ENCODE assay signal across 19 cellular contexts in genomic region chr7:129512192-129512591, GRCh38. TPM values are rescaled to one million over a fixed set of nuclear protein-coding genes. Genes with fewer than 3 reads are reported as not detected.
A peak's percentile ranks its signal among the peaks of the same experiment; 100 is the strongest.
DNase-seq lines count a peak whose midpoint lies in the region; ATAC-seq, FAIRE-seq and TF ChIP-seq lines count a peak whose summit lies in the region.
"Had no signal": no experiment of that assay in that cellular context is flagged by ENCODE, and none has a peak within 500 bp of the region (broad histone marks: within the 10 kb centered on the region; RNA-seq: fewer than 3 reads in every experiment).

No MANE protein-coding gene starts in this region.

- H4K20me1 ChIP-seq in astrocyte (ENCODE audit: insufficient read depth, low read length), result no peaks in the 10 kb centered on the region
- no peaks in the 10 kb centered on the region for H4K20me1 ChIP-seq in osteoblast (ENCODE audit: insufficient read depth, low read length)
- H4K20me1 ChIP-seq: BLaER1 treated with 17β-estradiol and CSF1 and Interleukin-3, amounts not matched to agents 10 nM and 100 nM had no signal

- no peak overlapping the region for H3K4me3 Mint-ChIP-seq in astrocyte (ENCODE audit: unreplicated experiment)
- H3K4me3 Mint-ChIP-seq: B cell; CD8-positive, alpha-beta T cell; H9 had no signal

- H2AFZ ChIP-seq in astrocyte (ENCODE audit: low read depth, low read length), result no peak overlapping the region
- H2AFZ ChIP-seq in osteoblast (ENCODE audit: low read length), result peak overlapping the region; percentile 27

- no peaks in the 10 kb centered on the region for H3K36me3 ChIP-seq in astrocyte (ENCODE audit: insufficient read depth, low read length)
- no peaks in the 10 kb centered on the region for H3K36me3 ChIP-seq in lower lobe of right lung
- H3K36me3 ChIP-seq in osteoblast (ENCODE audit: insufficient read depth, low read length), result no peaks in the 10 kb centered on the region
- H3K36me3 ChIP-seq: BLaER1 treated with 17β-estradiol and CSF1 and Interleukin-3, amounts not matched to agents 10 nM and 100 nM had no signal

- H3K4me1 ChIP-seq in astrocyte (ENCODE audit: insufficient read depth, low read length) (no peaks in the 10 kb centered on the region), lower lobe of right lung (no peaks in the 10 kb centered on the region), osteoblast (ENCODE audit: insufficient read depth, low read length) (peaks cover 5% of the 10 kb centered on the region)
- H3K4me1 ChIP-seq: A549; BLaER1 treated with 17β-estradiol and CSF1 and Interleukin-3, amounts not matched to agents 10 nM and 100 nM; Caco-2 had no signal

- no peaks in the 10 kb centered on the region for H3K9me3 Mint-ChIP-seq in astrocyte (ENCODE audit: unreplicated experiment)
- H3K9me3 Mint-ChIP-seq: CD8-positive, alpha-beta T cell; H9 had no signal

- no peaks in the 10 kb centered on the region for H3K27me3 ChIP-seq in astrocyte (ENCODE audit: insufficient read depth, low read length)
- H3K27me3 ChIP-seq in lower lobe of right lung (ENCODE audit: low read depth), result no peaks in the 10 kb centered on the region
- H3K27me3 ChIP-seq in osteoblast (ENCODE audit: insufficient read depth, low read length), result peaks cover 11% of the 10 kb centered on the region
- H3K27me3 ChIP-seq: BLaER1 treated with 17β-estradiol and CSF1 and Interleukin-3, amounts not matched to agents 10 nM and 100 nM had no signal

- intact Hi-C loops in cardiac septum (cut with DNase I) (no loop called here), left ventricle myocardium superior (cut with micrococcal nuclease) (no loop called here), lower lobe of right lung (cut with DNase I) (no loop called here)

- peak; percentile 41 for FAIRE-seq in astrocyte (lab: Jason Lieb, UNC)
- FAIRE-seq: A549, D721Med, GM12892 had no signal

- H3K79me2 ChIP-seq in astrocyte (ENCODE audit: insufficient read depth, low read length) (no peaks in the 10 kb centered on the region), osteoblast (ENCODE audit: insufficient read depth, low read length) (no peaks in the 10 kb centered on the region)

- no peaks in the 10 kb centered on the region for H3K36me3 Mint-ChIP-seq in astrocyte (ENCODE audit: low read depth, unreplicated experiment)
- H3K36me3 Mint-ChIP-seq: CD8-positive, alpha-beta T cell had no signal

- ATAC-seq in left ventricle myocardium superior (no peak), lower lobe of right lung (no peak)
- ATAC-seq: A549; CD8-positive, alpha-beta T cell had no signal

- no peak overlapping the region for H3K9ac ChIP-seq in astrocyte (ENCODE audit: low read length)
- H3K9ac ChIP-seq: BLaER1 treated with 17β-estradiol and CSF1 and Interleukin-3, amounts not matched to agents 10 nM and 100 nM had no signal

- H3K27ac Mint-ChIP-seq in astrocyte (ENCODE audit: unreplicated experiment), result no peak overlapping the region
- H3K27ac Mint-ChIP-seq: B cell; CD8-positive, alpha-beta T cell; H9 had no signal

- no peak overlapping the region for H3K4me2 ChIP-seq in astrocyte (ENCODE audit: low read length)
- no peak overlapping the region for H3K4me2 ChIP-seq in osteoblast (ENCODE audit: insufficient read depth, low read length)
- H3K4me2 ChIP-seq: A549; BLaER1 treated with 17β-estradiol and CSF1 and Interleukin-3, amounts not matched to agents 10 nM and 100 nM had no signal

- DNase-seq in cardiac septum (ENCODE audit: low spot score) (peak; percentile 36), left ventricle myocardium superior (no peak), astrocyte (ENCODE audit: low read depth) (no peak), lower lobe of right lung (peak; percentile 34), osteoblast (ENCODE audit: insufficient read length, low spot score, missing footprints) (peak; percentile 41), COLO668 (lab: John Stamatoyannopoulos, UW; ENCODE audit: unreplicated experiment) (no peak), NCI-H446 treated with DMSO at 0.1 percent for 48 hours (lab: John Stamatoyannopoulos, UW) (no peak)
- no peak for DNase-seq in stimulated activated naive CD4-positive, alpha-beta T cell treated with Interleukin-2 at 50 U/mL for 16 hours (lab: John Stamatoyannopoulos, UW)
- DNase-seq: Caco-2; CD8-positive, alpha-beta T cell; GDM1; GOT3; H9 had no signal

- H3K9me3 ChIP-seq in astrocyte (ENCODE audit: insufficient read depth, low read depth, low read length), result no peaks in the 10 kb centered on the region
- H3K9me3 ChIP-seq in lower lobe of right lung, result no peaks in the 10 kb centered on the region
- H3K9me3 ChIP-seq in osteoblast (ENCODE audit: low read depth, low read length), result no peaks in the 10 kb centered on the region
- H3K9me3 ChIP-seq: A549; BLaER1 treated with 17β-estradiol and CSF1 and Interleukin-3, amounts not matched to agents 10 nM and 100 nM; Caco-2 had no signal

- no peak overlapping the region for H3K27ac ChIP-seq in astrocyte (ENCODE audit: low read depth, low read length)
- no peak overlapping the region for H3K27ac ChIP-seq in lower lobe of right lung
- H3K27ac ChIP-seq in osteoblast (ENCODE audit: low read depth, low read length), result no peak overlapping the region
- H3K27ac ChIP-seq: 22Rv1; A549; BLaER1 treated with 17β-estradiol and CSF1 and Interleukin-3, amounts not matched to agents 10 nM and 100 nM had no signal

- peaks cover 32% of the 10 kb centered on the region for H3K27me3 Mint-ChIP-seq in astrocyte (ENCODE audit: low read depth, unreplicated experiment)
- H3K27me3 Mint-ChIP-seq: B cell had no signal

- no peak overlapping the region for H3K4me3 ChIP-seq in astrocyte (ENCODE audit: insufficient read depth, low read depth, low read length)
- H3K4me3 ChIP-seq in lower lobe of right lung, result no peak overlapping the region
- no peak overlapping the region for H3K4me3 ChIP-seq in osteoblast (ENCODE audit: insufficient read depth, low read length)
- H3K4me3 ChIP-seq: A549; BLaER1 treated with 17β-estradiol and CSF1 and Interleukin-3, amounts not matched to agents 10 nM and 100 nM had no signal

- H3K4me1 Mint-ChIP-seq in astrocyte (ENCODE audit: low read depth, unreplicated experiment), result no peaks in the 10 kb centered on the region
- H3K4me1 Mint-ChIP-seq: B cell had no signal

- TF ChIP-seq CTCF in astrocyte (IDR thresholded peaks at IDR 0.05; ENCODE audit: insufficient read depth, low read depth, low read length) (no peak), lower lobe of right lung (IDR thresholded peaks at IDR 0.05) (no peak), osteoblast (IDR thresholded peaks at IDR 0.05; ENCODE audit: extremely low read depth, low read depth, low read length) (no peak)

RNA-seq across cellular contexts. Expression of gene SMKR1, which starts 9.9 kb away (rescaled TPM):
- total RNA-seq in cardiac septum, result not detected
- not detected for total RNA-seq in left ventricle myocardium superior
- total RNA-seq in astrocyte, result not detected in 2 replicates
- 1.1 TPM for total RNA-seq in lower lobe of right lung
- total RNA-seq in osteoblast, result 0.72 and 0.88 TPM in 2 replicates
- total RNA-seq: Caco-2 had no signal

Comparison
In these comparisons a context has a peak if more than half of its experiments do, and no peak if none do; other contexts are left out.
1. DNase-seq: peak in cardiac septum (single experiment), lower lobe of right lung (single experiment) and osteoblast (single experiment); none in left ventricle myocardium superior (single experiment), astrocyte (single experiment), COLO668 (single experiment), stimulated activated naive CD4-positive, alpha-beta T cell treated with Interleukin-2 at 50 U/mL for 16 hours (single experiment) and NCI-H446 treated with DMSO at 0.1 percent for 48 hours (single experiment).